In the genomic region with DNA sequence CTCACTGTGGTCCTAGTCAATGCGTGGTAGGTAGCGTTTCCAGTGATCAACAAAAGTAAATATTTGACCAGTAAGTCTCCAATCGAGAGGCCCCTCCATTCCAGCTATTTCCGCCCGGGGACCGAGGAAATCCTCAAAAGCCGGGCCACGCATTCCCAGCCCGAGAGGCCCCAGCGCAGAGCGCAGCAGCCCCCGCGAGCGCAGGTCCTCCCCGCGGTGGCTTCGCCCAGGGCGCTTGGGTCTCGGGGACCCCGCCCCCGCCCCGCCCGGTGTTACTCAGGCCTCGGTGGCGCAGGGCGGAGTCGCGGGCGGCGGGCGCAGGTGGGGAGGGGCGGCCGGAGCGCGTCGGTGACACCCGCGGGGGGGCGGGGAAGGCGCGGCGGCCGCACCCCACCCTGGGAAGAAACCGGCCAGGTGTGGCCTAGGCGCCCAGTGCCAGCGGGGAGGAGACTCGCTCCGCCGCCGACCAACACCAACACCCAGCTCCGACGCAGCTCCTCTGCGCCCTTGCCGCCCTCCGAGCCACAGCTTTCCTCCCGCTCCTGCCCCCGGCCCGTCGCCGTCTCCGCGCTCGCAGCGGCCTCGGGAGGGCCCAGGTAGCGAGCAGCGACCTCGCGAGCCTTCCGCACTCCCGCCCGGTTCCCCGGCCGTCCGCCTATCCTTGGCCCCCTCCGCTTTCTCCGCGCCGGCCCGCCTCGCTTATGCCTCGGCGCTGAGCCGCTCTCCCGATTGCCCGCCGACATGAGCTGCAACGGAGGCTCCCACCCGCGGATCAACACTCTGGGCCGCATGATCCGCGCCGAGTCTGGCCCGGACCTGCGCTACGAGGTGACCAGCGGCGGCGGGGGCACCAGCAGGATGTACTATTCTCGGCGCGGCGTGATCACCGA, we compare ENCODE assay signal across 1 cellular context.
TF ChIP-seq lines count a peak whose summit lies in the region.

A gene with protein sequence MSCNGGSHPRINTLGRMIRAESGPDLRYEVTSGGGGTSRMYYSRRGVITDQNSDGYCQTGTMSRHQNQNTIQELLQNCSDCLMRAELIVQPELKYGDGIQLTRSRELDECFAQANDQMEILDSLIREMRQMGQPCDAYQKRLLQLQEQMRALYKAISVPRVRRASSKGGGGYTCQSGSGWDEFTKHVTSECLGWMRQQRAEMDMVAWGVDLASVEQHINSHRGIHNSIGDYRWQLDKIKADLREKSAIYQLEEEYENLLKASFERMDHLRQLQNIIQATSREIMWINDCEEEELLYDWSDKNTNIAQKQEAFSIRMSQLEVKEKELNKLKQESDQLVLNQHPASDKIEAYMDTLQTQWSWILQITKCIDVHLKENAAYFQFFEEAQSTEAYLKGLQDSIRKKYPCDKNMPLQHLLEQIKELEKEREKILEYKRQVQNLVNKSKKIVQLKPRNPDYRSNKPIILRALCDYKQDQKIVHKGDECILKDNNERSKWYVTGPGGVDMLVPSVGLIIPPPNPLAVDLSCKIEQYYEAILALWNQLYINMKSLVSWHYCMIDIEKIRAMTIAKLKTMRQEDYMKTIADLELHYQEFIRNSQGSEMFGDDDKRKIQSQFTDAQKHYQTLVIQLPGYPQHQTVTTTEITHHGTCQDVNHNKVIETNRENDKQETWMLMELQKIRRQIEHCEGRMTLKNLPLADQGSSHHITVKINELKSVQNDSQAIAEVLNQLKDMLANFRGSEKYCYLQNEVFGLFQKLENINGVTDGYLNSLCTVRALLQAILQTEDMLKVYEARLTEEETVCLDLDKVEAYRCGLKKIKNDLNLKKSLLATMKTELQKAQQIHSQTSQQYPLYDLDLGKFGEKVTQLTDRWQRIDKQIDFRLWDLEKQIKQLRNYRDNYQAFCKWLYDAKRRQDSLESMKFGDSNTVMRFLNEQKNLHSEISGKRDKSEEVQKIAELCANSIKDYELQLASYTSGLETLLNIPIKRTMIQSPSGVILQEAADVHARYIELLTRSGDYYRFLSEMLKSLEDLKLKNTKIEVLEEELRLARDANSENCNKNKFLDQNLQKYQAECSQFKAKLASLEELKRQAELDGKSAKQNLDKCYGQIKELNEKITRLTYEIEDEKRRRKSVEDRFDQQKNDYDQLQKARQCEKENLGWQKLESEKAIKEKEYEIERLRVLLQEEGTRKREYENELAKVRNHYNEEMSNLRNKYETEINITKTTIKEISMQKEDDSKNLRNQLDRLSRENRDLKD (N-terminal part only) (plus strand): TSS at position 497 of the 890 bp plus-strand sequence. CDS start 245 bp downstream, at position 742.

TF ChIP-seq in HepG2, 621 proteins besides CTCF, POLR2A, EP300 and RAD21 (continued from another document and continues in another):
- TF ChIP-seq, protein P1, sequence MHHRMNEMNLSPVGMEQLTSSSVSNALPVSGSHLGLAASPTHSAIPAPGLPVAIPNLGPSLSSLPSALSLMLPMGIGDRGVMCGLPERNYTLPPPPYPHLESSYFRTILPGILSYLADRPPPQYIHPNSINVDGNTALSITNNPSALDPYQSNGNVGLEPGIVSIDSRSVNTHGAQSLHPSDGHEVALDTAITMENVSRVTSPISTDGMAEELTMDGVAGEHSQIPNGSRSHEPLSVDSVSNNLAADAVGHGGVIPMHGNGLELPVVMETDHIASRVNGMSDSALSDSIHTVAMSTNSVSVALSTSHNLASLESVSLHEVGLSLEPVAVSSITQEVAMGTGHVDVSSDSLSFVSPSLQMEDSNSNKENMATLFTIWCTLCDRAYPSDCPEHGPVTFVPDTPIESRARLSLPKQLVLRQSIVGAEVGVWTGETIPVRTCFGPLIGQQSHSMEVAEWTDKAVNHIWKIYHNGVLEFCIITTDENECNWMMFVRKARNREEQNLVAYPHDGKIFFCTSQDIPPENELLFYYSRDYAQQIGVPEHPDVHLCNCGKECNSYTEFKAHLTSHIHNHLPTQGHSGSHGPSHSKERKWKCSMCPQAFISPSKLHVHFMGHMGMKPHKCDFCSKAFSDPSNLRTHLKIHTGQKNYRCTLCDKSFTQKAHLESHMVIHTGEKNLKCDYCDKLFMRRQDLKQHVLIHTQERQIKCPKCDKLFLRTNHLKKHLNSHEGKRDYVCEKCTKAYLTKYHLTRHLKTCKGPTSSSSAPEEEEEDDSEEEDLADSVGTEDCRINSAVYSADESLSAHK (CRISPR knock-in tag; IDR thresholded peaks at IDR 0.05; ENCODE audit: borderline replicate concordance): no peak
- peak; percentile 83; the same call in 1 of the 2 replicates for TF ChIP-seq FLYWCH1 (CRISPR knock-in tag; IDR thresholded peaks at IDR 0.05)
- TF ChIP-seq, protein P2, sequence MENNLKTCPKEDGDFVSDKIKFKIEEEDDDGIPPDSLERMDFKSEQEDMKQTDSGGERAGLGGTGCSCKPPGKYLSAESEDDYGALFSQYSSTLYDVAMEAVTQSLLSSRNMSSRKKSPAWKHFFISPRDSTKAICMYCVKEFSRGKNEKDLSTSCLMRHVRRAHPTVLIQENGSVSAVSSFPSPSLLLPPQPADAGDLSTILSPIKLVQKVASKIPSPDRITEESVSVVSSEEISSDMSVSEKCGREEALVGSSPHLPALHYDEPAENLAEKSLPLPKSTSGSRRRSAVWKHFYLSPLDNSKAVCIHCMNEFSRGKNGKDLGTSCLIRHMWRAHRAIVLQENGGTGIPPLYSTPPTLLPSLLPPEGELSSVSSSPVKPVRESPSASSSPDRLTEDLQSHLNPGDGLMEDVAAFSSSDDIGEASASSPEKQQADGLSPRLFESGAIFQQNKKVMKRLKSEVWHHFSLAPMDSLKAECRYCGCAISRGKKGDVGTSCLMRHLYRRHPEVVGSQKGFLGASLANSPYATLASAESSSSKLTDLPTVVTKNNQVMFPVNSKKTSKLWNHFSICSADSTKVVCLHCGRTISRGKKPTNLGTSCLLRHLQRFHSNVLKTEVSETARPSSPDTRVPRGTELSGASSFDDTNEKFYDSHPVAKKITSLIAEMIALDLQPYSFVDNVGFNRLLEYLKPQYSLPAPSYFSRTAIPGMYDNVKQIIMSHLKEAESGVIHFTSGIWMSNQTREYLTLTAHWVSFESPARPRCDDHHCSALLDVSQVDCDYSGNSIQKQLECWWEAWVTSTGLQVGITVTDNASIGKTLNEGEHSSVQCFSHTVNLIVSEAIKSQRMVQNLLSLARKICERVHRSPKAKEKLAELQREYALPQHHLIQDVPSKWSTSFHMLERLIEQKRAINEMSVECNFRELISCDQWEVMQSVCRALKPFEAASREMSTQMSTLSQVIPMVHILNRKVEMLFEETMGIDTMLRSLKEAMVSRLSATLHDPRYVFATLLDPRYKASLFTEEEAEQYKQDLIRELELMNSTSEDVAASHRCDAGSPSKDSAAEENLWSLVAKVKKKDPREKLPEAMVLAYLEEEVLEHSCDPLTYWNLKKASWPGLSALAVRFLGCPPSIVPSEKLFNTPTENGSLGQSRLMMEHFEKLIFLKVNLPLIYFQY (CRISPR knock-in tag; IDR thresholded peaks at IDR 0.05; ENCODE audit: borderline replicate concordance): peak; percentile 81
- TF ChIP-seq FOXO1 (CRISPR knock-in tag; IDR thresholded peaks at IDR 0.05): peak; percentile 75
- no peak for TF ChIP-seq ZNF138 (CRISPR knock-in tag; IDR thresholded peaks at IDR 0.05; ENCODE audit: low read depth)
- peak; percentile 78; the same call in 1 of the 2 replicates for TF ChIP-seq TSC22D2 (CRISPR knock-in tag; IDR thresholded peaks at IDR 0.05; ENCODE audit: borderline replicate concordance)
- TF ChIP-seq NCOR1 (IDR thresholded peaks at IDR 0.05; ENCODE audit: borderline replicate concordance, low read length): peak; percentile 85; the same call in 1 of the 2 replicates
- no peak; the same call in none of the 2 replicates for TF ChIP-seq ZNF180 (CRISPR knock-in tag; IDR thresholded peaks at IDR 0.05; ENCODE audit: borderline replicate concordance, low read depth)
- peak; percentile 38; the same call in 1 of the 2 replicates for TF ChIP-seq FOXC1 (CRISPR knock-in tag; IDR thresholded peaks at IDR 0.05; ENCODE audit: borderline replicate concordance)
- TF ChIP-seq RFXANK (CRISPR knock-in tag; IDR thresholded peaks at IDR 0.05): 0 out of 2 replicates have a peak, but pooled peaks have one; percentile 34
- TF ChIP-seq, protein P3, sequence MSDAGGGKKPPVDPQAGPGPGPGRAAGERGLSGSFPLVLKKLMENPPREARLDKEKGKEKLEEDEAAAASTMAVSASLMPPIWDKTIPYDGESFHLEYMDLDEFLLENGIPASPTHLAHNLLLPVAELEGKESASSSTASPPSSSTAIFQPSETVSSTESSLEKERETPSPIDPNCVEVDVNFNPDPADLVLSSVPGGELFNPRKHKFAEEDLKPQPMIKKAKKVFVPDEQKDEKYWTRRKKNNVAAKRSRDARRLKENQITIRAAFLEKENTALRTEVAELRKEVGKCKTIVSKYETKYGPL (CRISPR knock-in tag; IDR thresholded peaks at IDR 0.05): no peak
- TF ChIP-seq, protein P4, sequence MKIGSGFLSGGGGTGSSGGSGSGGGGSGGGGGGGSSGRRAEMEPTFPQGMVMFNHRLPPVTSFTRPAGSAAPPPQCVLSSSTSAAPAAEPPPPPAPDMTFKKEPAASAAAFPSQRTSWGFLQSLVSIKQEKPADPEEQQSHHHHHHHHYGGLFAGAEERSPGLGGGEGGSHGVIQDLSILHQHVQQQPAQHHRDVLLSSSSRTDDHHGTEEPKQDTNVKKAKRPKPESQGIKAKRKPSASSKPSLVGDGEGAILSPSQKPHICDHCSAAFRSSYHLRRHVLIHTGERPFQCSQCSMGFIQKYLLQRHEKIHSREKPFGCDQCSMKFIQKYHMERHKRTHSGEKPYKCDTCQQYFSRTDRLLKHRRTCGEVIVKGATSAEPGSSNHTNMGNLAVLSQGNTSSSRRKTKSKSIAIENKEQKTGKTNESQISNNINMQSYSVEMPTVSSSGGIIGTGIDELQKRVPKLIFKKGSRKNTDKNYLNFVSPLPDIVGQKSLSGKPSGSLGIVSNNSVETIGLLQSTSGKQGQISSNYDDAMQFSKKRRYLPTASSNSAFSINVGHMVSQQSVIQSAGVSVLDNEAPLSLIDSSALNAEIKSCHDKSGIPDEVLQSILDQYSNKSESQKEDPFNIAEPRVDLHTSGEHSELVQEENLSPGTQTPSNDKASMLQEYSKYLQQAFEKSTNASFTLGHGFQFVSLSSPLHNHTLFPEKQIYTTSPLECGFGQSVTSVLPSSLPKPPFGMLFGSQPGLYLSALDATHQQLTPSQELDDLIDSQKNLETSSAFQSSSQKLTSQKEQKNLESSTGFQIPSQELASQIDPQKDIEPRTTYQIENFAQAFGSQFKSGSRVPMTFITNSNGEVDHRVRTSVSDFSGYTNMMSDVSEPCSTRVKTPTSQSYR (CRISPR knock-in tag; IDR thresholded peaks at IDR 0.05; ENCODE audit: borderline replicate concordance): peak; percentile 67; the same call in 1 of the 2 replicates
- TF ChIP-seq TMF1 (CRISPR knock-in tag; IDR thresholded peaks at IDR 0.05; ENCODE audit: low read depth): peak; percentile 35; the same call in 1 of the 2 replicates
- peak; percentile 82 for TF ChIP-seq CHD2 (IDR thresholded peaks at IDR 0.05; ENCODE audit: low read depth, low read length)
- TF ChIP-seq STAG1 (CRISPR knock-in tag; IDR thresholded peaks at IDR 0.05): peak; percentile 37
- peak; percentile 52 for TF ChIP-seq XRCC5 (optimal IDR thresholded peaks at IDR 0.05; ENCODE audit: low read length)
- TF ChIP-seq ZNF772 (CRISPR knock-in tag; IDR thresholded peaks at IDR 0.05): no peak
- TF ChIP-seq, protein P5, sequence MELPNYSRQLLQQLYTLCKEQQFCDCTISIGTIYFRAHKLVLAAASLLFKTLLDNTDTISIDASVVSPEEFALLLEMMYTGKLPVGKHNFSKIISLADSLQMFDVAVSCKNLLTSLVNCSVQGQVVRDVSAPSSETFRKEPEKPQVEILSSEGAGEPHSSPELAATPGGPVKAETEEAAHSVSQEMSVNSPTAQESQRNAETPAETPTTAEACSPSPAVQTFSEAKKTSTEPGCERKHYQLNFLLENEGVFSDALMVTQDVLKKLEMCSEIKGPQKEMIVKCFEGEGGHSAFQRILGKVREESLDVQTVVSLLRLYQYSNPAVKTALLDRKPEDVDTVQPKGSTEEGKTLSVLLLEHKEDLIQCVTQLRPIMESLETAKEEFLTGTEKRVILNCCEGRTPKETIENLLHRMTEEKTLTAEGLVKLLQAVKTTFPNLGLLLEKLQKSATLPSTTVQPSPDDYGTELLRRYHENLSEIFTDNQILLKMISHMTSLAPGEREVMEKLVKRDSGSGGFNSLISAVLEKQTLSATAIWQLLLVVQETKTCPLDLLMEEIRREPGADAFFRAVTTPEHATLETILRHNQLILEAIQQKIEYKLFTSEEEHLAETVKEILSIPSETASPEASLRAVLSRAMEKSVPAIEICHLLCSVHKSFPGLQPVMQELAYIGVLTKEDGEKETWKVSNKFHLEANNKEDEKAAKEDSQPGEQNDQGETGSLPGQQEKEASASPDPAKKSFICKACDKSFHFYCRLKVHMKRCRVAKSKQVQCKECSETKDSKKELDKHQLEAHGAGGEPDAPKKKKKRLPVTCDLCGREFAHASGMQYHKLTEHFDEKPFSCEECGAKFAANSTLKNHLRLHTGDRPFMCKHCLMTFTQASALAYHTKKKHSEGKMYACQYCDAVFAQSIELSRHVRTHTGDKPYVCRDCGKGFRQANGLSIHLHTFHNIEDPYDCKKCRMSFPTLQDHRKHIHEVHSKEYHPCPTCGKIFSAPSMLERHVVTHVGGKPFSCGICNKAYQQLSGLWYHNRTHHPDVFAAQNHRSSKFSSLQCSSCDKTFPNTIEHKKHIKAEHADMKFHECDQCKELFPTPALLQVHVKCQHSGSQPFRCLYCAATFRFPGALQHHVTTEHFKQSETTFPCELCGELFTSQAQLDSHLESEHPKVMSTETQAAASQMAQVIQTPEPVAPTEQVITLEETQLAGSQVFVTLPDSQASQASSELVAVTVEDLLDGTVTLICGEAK (IDR thresholded peaks at IDR 0.05): no peak
- TF ChIP-seq, protein P5 (CRISPR knock-in tag; IDR thresholded peaks at IDR 0.05): peak; percentile 63; the same call in 1 of the 2 replicates
- TF ChIP-seq NFIC (IDR thresholded peaks at IDR 0.05; ENCODE audit: low read length): peak; percentile 70; the same call in 1 of the 2 replicates
- 0 out of 2 replicates have a peak, but pooled peaks have one; percentile 89 for TF ChIP-seq DNMT1 (CRISPR knock-in tag; IDR thresholded peaks at IDR 0.05)
- peak; percentile 77; the same call in 1 of the 2 replicates for TF ChIP-seq KDM6A (CRISPR knock-in tag; IDR thresholded peaks at IDR 0.05; ENCODE audit: low read depth)
